8 cellular contexts compared by ENCODE assay signal in the genomic region with DNA sequence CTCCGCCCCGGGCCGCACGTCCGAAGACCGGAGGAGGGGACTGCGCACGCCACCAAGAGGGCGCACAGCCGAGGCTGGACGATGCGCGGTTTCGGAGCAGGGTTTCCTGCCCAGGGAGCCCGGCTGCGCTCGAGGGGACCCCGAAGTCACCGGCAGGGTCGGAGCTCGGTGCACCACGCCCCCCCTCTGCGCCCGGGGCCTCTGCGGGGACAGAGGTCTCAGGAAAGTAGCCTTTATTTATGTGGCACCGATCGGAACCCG.
DNase-seq lines count a peak whose midpoint lies in the region; ATAC-seq and TF ChIP-seq lines count a peak whose summit lies in the region.

No MANE protein-coding gene starts in this region.

- peak; percentile 11 for ATAC-seq in HG03139 (IDR thresholded peaks at IDR 0.05; ENCODE audit: unreplicated experiment)
- ATAC-seq in upper lobe of left lung (ENCODE audit: low FRiP score in 2 of 2), result peak; percentile 0 to 16

- no peak for TF ChIP-seq CTCF in VCaP (conservative IDR thresholded peaks at IDR 0.05)
- no peak for TF ChIP-seq CTCF in upper lobe of left lung (IDR thresholded peaks at IDR 0.05)

- TF ChIP-seq POLR2A in upper lobe of left lung (IDR thresholded peaks at IDR 0.05), result no peak

- peak overlapping the region; percentile 54 for H3K4me3 ChIP-seq in ectodermal cell (ENCODE audit: insufficient read depth, low read depth, low read length)
- peak overlapping the region; percentile 71 to 89 (median 80) for H3K4me3 ChIP-seq in upper lobe of left lung

- peak overlapping the region; percentile 92 for H3K27ac ChIP-seq in VCaP
- no peak overlapping the region for H3K27ac ChIP-seq in ectodermal cell (ENCODE audit: insufficient read depth, low read depth, low read length, poor library complexity, severe bottlenecking)
- H3K27ac ChIP-seq in upper lobe of left lung, result peak overlapping the region; percentile 91 to 98 (median 96)

- H3K4me1 ChIP-seq in ectodermal cell (ENCODE audit: control insufficient read depth, insufficient read depth, low read length), result peaks cover 4% of the 10 kb centered on the region
- H3K4me1 ChIP-seq in upper lobe of left lung, result peaks cover 10 to 39% (median 29%) of the 10 kb centered on the region in 4 donors

- H3K27me3 ChIP-seq in ectodermal cell (ENCODE audit: control insufficient read depth, insufficient read depth, low read length, poor library complexity, severe bottlenecking), result peaks cover 61% of the 10 kb centered on the region
- H3K27me3 ChIP-seq in upper lobe of left lung, result peaks cover 0 to 4% (median 2%) of the 10 kb centered on the region in 4 donors

- H3K36me3 ChIP-seq in ectodermal cell (ENCODE audit: control insufficient read depth, insufficient read depth, low read length) (no peaks in the 10 kb centered on the region), upper lobe of left lung (no peaks in the 10 kb centered on the region)

- H3K9me3 ChIP-seq in ectodermal cell (ENCODE audit: control insufficient read depth, low read length), result no peaks in the 10 kb centered on the region
- no peaks in the 10 kb centered on the region for H3K9me3 ChIP-seq in upper lobe of left lung

- TF ChIP-seq EP300 in upper lobe of left lung (IDR thresholded peaks at IDR 0.05), result no peak

- peak; percentile 14 to 85 for DNase-seq in NCI-H526 (lab: John Stamatoyannopoulos, UW)
- no peak for DNase-seq in NCI-H526 treated with DMSO at 0.1 percent for 48 hours (lab: John Stamatoyannopoulos, UW)
- DNase-seq in myocyte (ENCODE audit: low read depth), result peak; percentile 35
- no peak for DNase-seq in upper lobe of left lung
- no peak for DNase-seq in GF-D8 (lab: John Stamatoyannopoulos, UW)

- WGBS in ectodermal cell, 2 experiments, result 1% methylated on average over 28 of the region's 28 CpGs
- 0% methylated on average over 3 of the region's 28 CpGs; no CpG with 5 or more reads in 1 of the 2 donors for WGBS in upper lobe of left lung, 2 donors

Comparison
In these comparisons a context has a peak if more than half of its experiments do, and no peak if none do; other contexts are left out.
1. DNase-seq: peak in NCI-H526 (2 of 2) and myocyte (single experiment); none in NCI-H526 treated with DMSO at 0.1 percent for 48 hours (single experiment), upper lobe of left lung (0 of 2) and GF-D8 (single experiment).